In genomic region chr14:69614592-69614991, GRCh38 we compare ENCODE assay signal across 9 cellular contexts. TPM values are rescaled to one million over a fixed set of nuclear protein-coding genes. Genes with fewer than 3 reads are reported as not detected.
DNase-seq lines count a peak whose midpoint lies in the region; ATAC-seq, FAIRE-seq and TF ChIP-seq lines count a peak whose summit lies in the region.
"Had no signal": no experiment of that assay in that cellular context is flagged by ENCODE, and none has a peak within 500 bp of the region (broad histone marks: within the 10 kb centered on the region; RNA-seq: fewer than 3 reads in every experiment).

No MANE protein-coding gene starts in this region.

- H3K9me3 ChIP-seq in heart right ventricle (no peaks in the 10 kb centered on the region), uterus (no peaks in the 10 kb centered on the region)

- H3K27me3 Mint-ChIP-seq in activated T-helper 1 cell treated with anti-CD3 and anti-CD28 coated beads, Interleukin-12 subunit alpha, Interleukin-12 subunit beta, Interleukin-2, Interleukin-4 antibody, amounts not matched to agents 30 ng/mL and 10 ng/mL and 1 ng/mL, durations not matched to agents 14 hours and 24 hours and 36 hours (ENCODE audit: insufficient read depth) = no peaks in the 10 kb centered on the region
- H3K27me3 Mint-ChIP-seq in mesothelial cell of epicardium (ENCODE audit: low read depth) = no peaks in the 10 kb centered on the region

- DNase-seq in heart right ventricle (peak in 1 of 2 donors; percentile 36), Right ventricle myocardium inferior (ENCODE audit: missing footprints) (no peak), mesothelial cell of epicardium (ENCODE audit: low spot score in 2 of 2, unreplicated experiment in 2 of 2) (no peak), uterus (no peak), H54 (ENCODE audit: insufficient read length, low spot score) (no peak)
- no peak for DNase-seq in activated T-helper 1 cell treated with anti-CD3 and anti-CD28 coated beads, Interleukin-12 subunit alpha, Interleukin-12 subunit beta, Interleukin-2, Interleukin-4 antibody, amounts not matched to agents 30 ng/mL and 10 ng/mL and 1 ng/mL, durations not matched to agents 14 hours and 24 hours and 36 hours (ENCODE audit: low spot score)
- DNase-seq in activated CD8-positive, alpha-beta memory T cell treated with anti-CD3 and anti-CD28 coated beads, Interleukin-2, amount 50 U/mL, for 48 hours = no peak
- DNase-seq: stimulated activated CD8-positive, alpha-beta memory T cell treated with anti-CD3 and anti-CD28 coated beads, Interleukin-4, amount 100 ng/mL, for 48 hours had no signal

- TF ChIP-seq POLR2A in uterus (IDR thresholded peaks at IDR 0.05) (no peak), H54 (IDR thresholded peaks at IDR 0.05; ENCODE audit: low read depth, low read length) (no peak)

- H3K4me1 ChIP-seq in heart right ventricle (peaks cover 32 to 90% (median 84%) of the 10 kb centered on the region in 9 donors), uterus (peaks cover 14 to 21% of the 10 kb centered on the region in 2 donors)

- H3K36me3 Mint-ChIP-seq in activated T-helper 1 cell treated with anti-CD3 and anti-CD28 coated beads, Interleukin-12 subunit alpha, Interleukin-12 subunit beta, Interleukin-2, Interleukin-4 antibody, amounts not matched to agents 30 ng/mL and 10 ng/mL and 1 ng/mL, durations not matched to agents 14 hours and 24 hours and 36 hours (ENCODE audit: low read depth) = peaks cover 44% of the 10 kb centered on the region
- H3K36me3 Mint-ChIP-seq in mesothelial cell of epicardium = no peaks in the 10 kb centered on the region

- H3K27me3 ChIP-seq in heart right ventricle = no peaks in the 10 kb centered on the region
- no peaks in the 10 kb centered on the region for H3K27me3 ChIP-seq in uterus

- intact Hi-C loops in heart right ventricle (cut with DNase I) = loop anchor here (5.0 to 10.0 kb wide), 8 partner anchors 33 to 108 kb away; no protein-coding TSS in a partner anchor
- intact Hi-C loops in Right ventricle myocardium inferior (cut with DNase I) = loop anchor here (5.0 kb wide), 2 partner anchors 38 to 53 kb away; no protein-coding TSS in a partner anchor
- intact Hi-C loops in activated T-helper 1 cell treated with anti-CD3 and anti-CD28 coated beads, Interleukin-12 subunit alpha, Interleukin-12 subunit beta, Interleukin-2, Interleukin-4 antibody, amounts not matched to agents 30 ng/mL and 10 ng/mL and 1 ng/mL, durations not matched to agents 14 hours and 24 hours and 36 hours (cut with micrococcal nuclease) = loop anchor here (10.0 kb wide), 2 partner anchors 460 to 820 kb away; partner anchors contain the start of genes DCAF5 and ZFP36L1
- intact Hi-C loops in uterus (cut with DNase I; ENCODE audit: low total_unique reads) = no loop called here

- FAIRE-seq in H54 (lab: Jason Lieb, UNC) = no peak

- no peak for TF ChIP-seq CTCF in heart right ventricle (IDR thresholded peaks at IDR 0.05)
- no peak for TF ChIP-seq CTCF in mesothelial cell of epicardium (IDR thresholded peaks at IDR 0.05; ENCODE audit: unreplicated experiment)
- no peak for TF ChIP-seq CTCF in uterus (IDR thresholded peaks at IDR 0.05)

- peak overlapping the region; percentile 91 for H3K27ac Mint-ChIP-seq in activated T-helper 1 cell treated with anti-CD3 and anti-CD28 coated beads, Interleukin-12 subunit alpha, Interleukin-12 subunit beta, Interleukin-2, Interleukin-4 antibody, amounts not matched to agents 30 ng/mL and 10 ng/mL and 1 ng/mL, durations not matched to agents 14 hours and 24 hours and 36 hours
- H3K27ac Mint-ChIP-seq in mesothelial cell of epicardium = peak overlapping the region; percentile 44

- H3K4me3 ChIP-seq in heart right ventricle (peak overlapping the region in 2 of 10 donors; percentile 75 to 88), uterus (no peak overlapping the region)

- no peaks in the 10 kb centered on the region for H3K9me3 Mint-ChIP-seq in activated T-helper 1 cell treated with anti-CD3 and anti-CD28 coated beads, Interleukin-12 subunit alpha, Interleukin-12 subunit beta, Interleukin-2, Interleukin-4 antibody, amounts not matched to agents 30 ng/mL and 10 ng/mL and 1 ng/mL, durations not matched to agents 14 hours and 24 hours and 36 hours
- no peaks in the 10 kb centered on the region for H3K9me3 Mint-ChIP-seq in mesothelial cell of epicardium

- H3K27ac ChIP-seq in heart right ventricle = peak overlapping the region; percentile 66 to 99 (median 80)
- peak overlapping the region; percentile 84 for H3K27ac ChIP-seq in uterus

- peak overlapping the region; percentile 98 for H3K4me3 Mint-ChIP-seq in activated T-helper 1 cell treated with anti-CD3 and anti-CD28 coated beads, Interleukin-12 subunit alpha, Interleukin-12 subunit beta, Interleukin-2, Interleukin-4 antibody, amounts not matched to agents 30 ng/mL and 10 ng/mL and 1 ng/mL, durations not matched to agents 14 hours and 24 hours and 36 hours
- no peak overlapping the region for H3K4me3 Mint-ChIP-seq in mesothelial cell of epicardium

- no peak for ATAC-seq in heart right ventricle
- ATAC-seq in Right ventricle myocardium inferior = no peak
- no peak for ATAC-seq in GM19452 (IDR thresholded peaks at IDR 0.05; ENCODE audit: unreplicated experiment)

- peaks cover 84% of the 10 kb centered on the region for H3K4me1 Mint-ChIP-seq in activated T-helper 1 cell treated with anti-CD3 and anti-CD28 coated beads, Interleukin-12 subunit alpha, Interleukin-12 subunit beta, Interleukin-2, Interleukin-4 antibody, amounts not matched to agents 30 ng/mL and 10 ng/mL and 1 ng/mL, durations not matched to agents 14 hours and 24 hours and 36 hours (ENCODE audit: low read depth)
- peaks cover 69% of the 10 kb centered on the region for H3K4me1 Mint-ChIP-seq in mesothelial cell of epicardium

- H3K36me3 ChIP-seq in heart right ventricle (peaks cover 0 to 15% (median 0%) of the 10 kb centered on the region in 9 donors), uterus (no peaks in the 10 kb centered on the region)

- WGBS in heart right ventricle, 2 donors = 28 to 40% methylated on average over 2 of the region's 2 CpGs

RNA-seq across cellular contexts. Expression of gene SUSD6, which starts 3.2 kb away (rescaled TPM):
- total RNA-seq in heart right ventricle = 10 to 100 TPM; 18.0 to 46.3 (median 25.5) TPM
- 1 to 10 TPM; 5.9 to 8.4 TPM for polyA plus RNA-seq in heart right ventricle
- 22.4 TPM for total RNA-seq in Right ventricle myocardium inferior
- 91.3 and 94.3 TPM in 2 replicates for total RNA-seq in activated T-helper 1 cell treated with anti-CD3 and anti-CD28 coated beads, Interleukin-12 subunit alpha, Interleukin-12 subunit beta, Interleukin-2, Interleukin-4 antibody, amounts not matched to agents 30 ng/mL and 10 ng/mL and 1 ng/mL, durations not matched to agents 14 hours and 24 hours and 36 hours
- total RNA-seq in mesothelial cell of epicardium = 34.7 to 37.3 TPM (median 35.3 TPM) in 3 replicates
- 10 to 100 TPM in 3 of 4 donors, 1 to 10 TPM in 1; 8.8 to 35.1 (median 17.6) TPM for total RNA-seq in uterus

RNA-seq across cellular contexts. Expression of gene CCDC177, which starts 39.9 kb away (rescaled TPM):
- not detected for total RNA-seq in heart right ventricle
- polyA plus RNA-seq in heart right ventricle = under 1 TPM in 1 of 2 donors, not detected in 1; 0.03 TPM
- not detected for total RNA-seq in Right ventricle myocardium inferior
- total RNA-seq in activated T-helper 1 cell treated with anti-CD3 and anti-CD28 coated beads, Interleukin-12 subunit alpha, Interleukin-12 subunit beta, Interleukin-2, Interleukin-4 antibody, amounts not matched to agents 30 ng/mL and 10 ng/mL and 1 ng/mL, durations not matched to agents 14 hours and 24 hours and 36 hours = 0.08 TPM in 1 of 2 replicates, not detected in the other
- total RNA-seq in mesothelial cell of epicardium = 0.24 to 0.34 TPM (median 0.34 TPM) in 3 replicates
- not detected for total RNA-seq in uterus
